1 cellular context compared by ENCODE assay signal in the genomic region with DNA sequence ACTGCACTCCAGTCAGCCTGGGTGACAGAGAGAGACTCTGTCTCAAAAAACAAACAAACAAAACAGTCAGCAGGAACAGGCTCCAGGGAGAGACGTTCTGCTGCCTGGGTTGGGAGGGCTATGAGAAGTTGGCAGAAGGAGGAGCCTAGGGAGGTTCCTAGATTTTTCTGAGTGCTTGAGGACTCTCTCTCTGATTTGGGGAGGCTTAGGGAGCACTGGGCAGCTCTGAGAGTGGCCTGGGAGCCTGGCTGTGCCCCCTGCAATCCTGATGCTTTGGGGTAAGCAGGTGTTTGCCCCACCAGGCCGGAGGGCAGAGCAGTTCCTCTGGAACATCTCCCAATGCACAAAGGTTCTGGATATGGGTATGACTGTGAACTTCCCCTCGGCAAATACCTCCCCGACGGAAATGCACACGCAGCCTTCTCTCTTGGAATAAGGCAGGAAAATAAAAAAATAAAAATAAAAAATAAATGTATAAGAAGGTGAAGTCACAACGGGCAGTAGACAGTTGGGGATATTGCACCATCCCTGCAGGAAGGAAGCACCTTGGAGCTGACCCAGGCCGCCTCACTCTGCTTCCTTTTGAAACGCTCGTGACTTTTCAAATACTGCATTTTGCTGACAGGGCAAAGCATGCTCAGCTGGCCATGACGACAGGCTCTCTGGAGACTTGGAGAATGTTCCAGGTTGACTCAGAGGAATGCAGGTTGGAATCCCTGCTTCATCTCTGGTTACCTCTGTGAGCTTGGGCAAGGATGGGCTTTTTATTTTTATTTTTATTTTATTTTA.
TF ChIP-seq lines count a peak whose summit lies in the region.

No MANE protein-coding gene starts in this region.

TF ChIP-seq in GM23338, 12 proteins besides CTCF, POLR2A, EP300 and RAD21 (continued from another document):
- TF ChIP-seq, protein P1, sequence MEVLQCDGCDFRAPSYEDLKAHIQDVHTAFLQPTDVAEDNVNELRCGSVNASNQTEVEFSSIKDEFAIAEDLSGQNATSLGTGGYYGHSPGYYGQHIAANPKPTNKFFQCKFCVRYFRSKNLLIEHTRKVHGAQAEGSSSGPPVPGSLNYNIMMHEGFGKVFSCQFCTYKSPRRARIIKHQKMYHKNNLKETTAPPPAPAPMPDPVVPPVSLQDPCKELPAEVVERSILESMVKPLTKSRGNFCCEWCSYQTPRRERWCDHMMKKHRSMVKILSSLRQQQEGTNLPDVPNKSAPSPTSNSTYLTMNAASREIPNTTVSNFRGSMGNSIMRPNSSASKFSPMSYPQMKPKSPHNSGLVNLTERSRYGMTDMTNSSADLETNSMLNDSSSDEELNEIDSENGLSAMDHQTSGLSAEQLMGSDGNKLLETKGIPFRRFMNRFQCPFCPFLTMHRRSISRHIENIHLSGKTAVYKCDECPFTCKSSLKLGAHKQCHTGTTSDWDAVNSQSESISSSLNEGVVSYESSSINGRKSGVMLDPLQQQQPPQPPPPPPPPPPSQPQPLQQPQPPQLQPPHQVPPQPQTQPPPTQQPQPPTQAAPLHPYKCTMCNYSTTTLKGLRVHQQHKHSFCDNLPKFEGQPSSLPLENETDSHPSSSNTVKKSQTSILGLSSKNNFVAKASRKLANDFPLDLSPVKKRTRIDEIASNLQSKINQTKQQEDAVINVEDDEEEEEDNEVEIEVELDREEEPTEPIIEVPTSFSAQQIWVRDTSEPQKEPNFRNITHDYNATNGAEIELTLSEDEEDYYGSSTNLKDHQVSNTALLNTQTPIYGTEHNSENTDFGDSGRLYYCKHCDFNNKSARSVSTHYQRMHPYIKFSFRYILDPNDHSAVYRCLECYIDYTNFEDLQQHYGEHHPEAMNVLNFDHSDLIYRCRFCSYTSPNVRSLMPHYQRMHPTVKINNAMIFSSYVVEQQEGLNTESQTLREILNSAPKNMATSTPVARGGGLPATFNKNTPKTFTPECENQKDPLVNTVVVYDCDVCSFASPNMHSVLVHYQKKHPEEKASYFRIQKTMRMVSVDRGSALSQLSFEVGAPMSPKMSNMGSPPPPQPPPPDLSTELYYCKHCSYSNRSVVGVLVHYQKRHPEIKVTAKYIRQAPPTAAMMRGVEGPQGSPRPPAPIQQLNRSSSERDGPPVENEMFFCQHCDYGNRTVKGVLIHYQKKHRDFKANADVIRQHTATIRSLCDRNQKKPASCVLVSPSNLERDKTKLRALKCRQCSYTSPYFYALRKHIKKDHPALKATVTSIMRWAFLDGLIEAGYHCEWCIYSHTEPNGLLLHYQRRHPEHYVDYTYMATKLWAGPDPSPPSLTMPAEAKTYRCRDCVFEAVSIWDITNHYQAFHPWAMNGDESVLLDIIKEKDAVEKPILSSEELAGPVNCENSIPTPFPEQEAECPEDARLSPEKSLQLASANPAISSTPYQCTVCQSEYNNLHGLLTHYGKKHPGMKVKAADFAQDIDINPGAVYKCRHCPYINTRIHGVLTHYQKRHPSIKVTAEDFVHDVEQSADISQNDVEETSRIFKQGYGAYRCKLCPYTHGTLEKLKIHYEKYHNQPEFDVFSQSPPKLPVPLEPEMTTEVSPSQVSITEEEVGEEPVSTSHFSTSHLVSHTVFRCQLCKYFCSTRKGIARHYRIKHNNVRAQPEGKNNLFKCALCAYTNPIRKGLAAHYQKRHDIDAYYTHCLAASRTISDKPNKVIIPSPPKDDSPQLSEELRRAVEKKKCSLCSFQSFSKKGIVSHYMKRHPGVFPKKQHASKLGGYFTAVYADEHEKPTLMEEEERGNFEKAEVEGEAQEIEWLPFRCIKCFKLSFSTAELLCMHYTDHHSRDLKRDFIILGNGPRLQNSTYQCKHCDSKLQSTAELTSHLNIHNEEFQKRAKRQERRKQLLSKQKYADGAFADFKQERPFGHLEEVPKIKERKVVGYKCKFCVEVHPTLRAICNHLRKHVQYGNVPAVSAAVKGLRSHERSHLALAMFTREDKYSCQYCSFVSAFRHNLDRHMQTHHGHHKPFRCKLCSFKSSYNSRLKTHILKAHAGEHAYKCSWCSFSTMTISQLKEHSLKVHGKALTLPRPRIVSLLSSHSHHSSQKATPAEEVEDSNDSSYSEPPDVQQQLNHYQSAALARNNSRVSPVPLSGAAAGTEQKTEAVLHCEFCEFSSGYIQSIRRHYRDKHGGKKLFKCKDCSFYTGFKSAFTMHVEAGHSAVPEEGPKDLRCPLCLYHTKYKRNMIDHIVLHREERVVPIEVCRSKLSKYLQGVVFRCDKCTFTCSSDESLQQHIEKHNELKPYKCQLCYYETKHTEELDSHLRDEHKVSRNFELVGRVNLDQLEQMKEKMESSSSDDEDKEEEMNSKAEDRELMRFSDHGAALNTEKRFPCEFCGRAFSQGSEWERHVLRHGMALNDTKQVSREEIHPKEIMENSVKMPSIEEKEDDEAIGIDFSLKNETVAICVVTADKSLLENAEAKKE (CRISPR knock-in tag; IDR thresholded peaks at IDR 0.05): no peak
- TF ChIP-seq STAT1 (IDR thresholded peaks at IDR 0.05; ENCODE audit: unreplicated experiment): no peak
- TF ChIP-seq POLR2AphosphoS5 (IDR thresholded peaks at IDR 0.05; ENCODE audit: low read depth): no peak
- TF ChIP-seq, protein P2, sequence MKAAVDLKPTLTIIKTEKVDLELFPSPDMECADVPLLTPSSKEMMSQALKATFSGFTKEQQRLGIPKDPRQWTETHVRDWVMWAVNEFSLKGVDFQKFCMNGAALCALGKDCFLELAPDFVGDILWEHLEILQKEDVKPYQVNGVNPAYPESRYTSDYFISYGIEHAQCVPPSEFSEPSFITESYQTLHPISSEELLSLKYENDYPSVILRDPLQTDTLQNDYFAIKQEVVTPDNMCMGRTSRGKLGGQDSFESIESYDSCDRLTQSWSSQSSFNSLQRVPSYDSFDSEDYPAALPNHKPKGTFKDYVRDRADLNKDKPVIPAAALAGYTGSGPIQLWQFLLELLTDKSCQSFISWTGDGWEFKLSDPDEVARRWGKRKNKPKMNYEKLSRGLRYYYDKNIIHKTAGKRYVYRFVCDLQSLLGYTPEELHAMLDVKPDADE (IDR thresholded peaks at IDR 0.05): no peak
- no peak for TF ChIP-seq EZH2phosphoT487 (IDR thresholded peaks at IDR 0.05; ENCODE audit: unreplicated experiment)
